Comparison of ENCODE assay signal across 19 cellular contexts in genomic region chr17:62067165-62068145, GRCh38. TPM values are rescaled to one million over a fixed set of nuclear protein-coding genes. Genes with fewer than 3 reads are reported as not detected.
DNase-seq lines count a peak whose midpoint lies in the region; ATAC-seq, FAIRE-seq and TF ChIP-seq lines count a peak whose summit lies in the region.
"Had no signal": no experiment of that assay in that cellular context is flagged by ENCODE, and none has a peak within 500 bp of the region (broad histone marks: within the 10 kb centered on the region; RNA-seq: fewer than 3 reads in every experiment).

No MANE protein-coding gene starts in this region.

- TF ChIP-seq EP300 in K562 (IDR thresholded peaks at IDR 0.05; ENCODE audit: low read length), result no peak

- POLR2A ChIA-PET in K562 (lab: Yijun Ruan, JAX), result no interaction called here

- peaks cover 2% of the 10 kb centered on the region for H3K27me3 Mint-ChIP-seq in GM23338 (ENCODE audit: insufficient read depth, low read depth, poor library complexity)
- no peaks in the 10 kb centered on the region for H3K27me3 Mint-ChIP-seq in progenitor cell of endocrine pancreas

- no peak overlapping the region for H3K4me2 ChIP-seq in GM23338
- H3K4me2 ChIP-seq in K562 (ENCODE audit: insufficient read depth, low read length), result no peak overlapping the region
- H3K4me2 ChIP-seq: SK-N-SH had no signal

- BruUV-seq in K562 (replicated peaks; lab: Mats Ljungman, UMichigan), result no TSS peak

- H3K27ac Mint-ChIP-seq in GM23338 (no peak overlapping the region), progenitor cell of endocrine pancreas (peak overlapping the region; percentile 54)

- DNase-seq in GM23338 (ENCODE audit: low spot score) (peak; percentile 66), K562 (ENCODE audit: extremely low read depth in 1 of 4, low spot score in 3 of 4) (no peak), kidney tubule cell (ENCODE audit: low spot score) (peak; percentile 22), progenitor cell of endocrine pancreas (ENCODE audit: low spot score, unreplicated experiment) (no peak), GF-D8 (lab: John Stamatoyannopoulos, UW) (no peak), NCI-H187 (lab: John Stamatoyannopoulos, UW) (no peak)
- DNase-seq: DMS153, HCEC 1CT, NCI-H1048, NCI-H187 treated with DMSO at 0.1 percent for 48 hours, NCI-H446, NCI-H748 treated with DMSO at 0.1 percent for 48 hours, SK-N-SH had no signal

- H3K36me3 ChIP-seq in GM23338 (ENCODE audit: insufficient read depth), result no peaks in the 10 kb centered on the region
- H3K36me3 ChIP-seq in K562 (ENCODE audit: control insufficient read depth, insufficient read depth, low read length), result peaks cover 17% of the 10 kb centered on the region

- peak overlapping the region; percentile 83; the same call in 1 of the 2 replicates for H2AFZ ChIP-seq in GM23338
- peak overlapping the region; percentile 95; the same call in 1 of the 2 replicates for H2AFZ ChIP-seq in K562 (ENCODE audit: low read depth, low read length)

- peak; percentile 28 to 43; a peak in 3 of 4 replicates for TF ChIP-seq CTCF in GM23338 (conservative IDR thresholded peaks at IDR 0.05; ENCODE audit: low read depth in 2 of 2)
- TF ChIP-seq CTCF in K562 (IDR thresholded peaks at IDR 0.05 in 2 of 3, conservative IDR thresholded peaks at IDR 0.05 in 1 of 3; ENCODE audit: insufficient read depth in 2 of 3, low read depth in 1 of 3, low read length in 3 of 3), result no peak
- TF ChIP-seq CTCF in progenitor cell of endocrine pancreas (IDR thresholded peaks at IDR 0.05; ENCODE audit: unreplicated experiment), result no peak

- H3K4me3 ChIP-seq in GM23338, result no peak overlapping the region
- H3K4me3 ChIP-seq in K562, result no peak overlapping the region
- H3K4me3 ChIP-seq: BLaER1 treated with 17β-estradiol and CSF1 and Interleukin-3, amounts not matched to agents 10 nM and 100 nM; GM12878 had no signal

- CTCF ChIA-PET in K562 (lab: Yijun Ruan, JAX; ENCODE audit: low intra/inter-chr PET ratio), result no interaction called here

- H3K27me3 ChIP-seq in GM23338 (ENCODE audit: insufficient read depth), result no peaks in the 10 kb centered on the region
- no peaks in the 10 kb centered on the region for H3K27me3 ChIP-seq in K562 (ENCODE audit: control insufficient read depth in 2 of 2, insufficient read depth in 2 of 2, low read length in 2 of 2)
- H3K27me3 ChIP-seq: BLaER1 treated with 17β-estradiol and CSF1 and Interleukin-3, amounts not matched to agents 10 nM and 100 nM had no signal

- no peaks in the 10 kb centered on the region for H3K9me3 ChIP-seq in K562 (replicated peaks; ENCODE audit: control insufficient read depth, insufficient read depth, low read depth, low read length)
- H3K9me3 ChIP-seq: BLaER1 treated with 17β-estradiol and CSF1 and Interleukin-3, amounts not matched to agents 10 nM and 100 nM; SK-N-SH had no signal

- TF ChIP-seq RAD21 in K562 (CRISPR knock-in tag; conservative IDR thresholded peaks at IDR 0.05 in 1 of 2, IDR thresholded peaks at IDR 0.05 in 1 of 2), result no peak

- ATAC-seq in GM23338 (no peak), K562 (no peak), HG02885 (IDR thresholded peaks at IDR 0.05; ENCODE audit: poor library complexity, unreplicated experiment) (no peak)
- ATAC-seq: GM12878, Panc1, Right ventricle myocardium inferior had no signal

- H3K4me1 Mint-ChIP-seq in GM23338 (peaks cover 23% of the 10 kb centered on the region), progenitor cell of endocrine pancreas (ENCODE audit: low read depth) (peaks cover 30% of the 10 kb centered on the region)

- WGBS in K562 (ENCODE audit: insufficient coverage, low coverage, missing lambda C conversion rate), result 68% methylated on average over 6 of the region's 7 CpGs

- no peak overlapping the region for H3K4me3 Mint-ChIP-seq in GM23338
- no peak overlapping the region for H3K4me3 Mint-ChIP-seq in progenitor cell of endocrine pancreas (ENCODE audit: low read depth)

- H3K9me1 ChIP-seq in K562 (ENCODE audit: control insufficient read depth, insufficient read depth, low read length), result no peaks in the 10 kb centered on the region

- H3K9me3 Mint-ChIP-seq in GM23338, result peaks cover 3% of the 10 kb centered on the region; the same call in 2 of the 3 replicates
- no peaks in the 10 kb centered on the region for H3K9me3 Mint-ChIP-seq in progenitor cell of endocrine pancreas (ENCODE audit: low read depth)

- intact Hi-C loops in K562 (cut with micrococcal nuclease), result loop anchor here (5.0 kb wide), 1 partner anchor 40 kb away; no protein-coding TSS in a partner anchor

- no peak overlapping the region for H3K27ac ChIP-seq in GM23338 (ENCODE audit: low read depth)
- no peak overlapping the region for H3K27ac ChIP-seq in K562 (ENCODE audit: extremely low read depth, low read depth, low read length)
- H3K27ac ChIP-seq: BLaER1 treated with 17β-estradiol and CSF1 and Interleukin-3, amounts not matched to agents 10 nM and 100 nM had no signal

- peaks cover 26% of the 10 kb centered on the region for H3K79me2 ChIP-seq in GM23338 (replicated peaks; ENCODE audit: insufficient read depth)
- H3K79me2 ChIP-seq in K562 (ENCODE audit: control insufficient read depth, insufficient read depth, low read length), result peaks cover 33% of the 10 kb centered on the region

- FAIRE-seq in K562 (lab: Jason Lieb, UNC), result no peak
- FAIRE-seq: GM12878, HTR-8/SVneo had no signal

- H4K20me1 ChIP-seq in GM23338 (replicated peaks; ENCODE audit: insufficient read depth), result peaks cover 17% of the 10 kb centered on the region
- peaks cover 24% of the 10 kb centered on the region for H4K20me1 ChIP-seq in K562 (replicated peaks; ENCODE audit: control insufficient read depth, insufficient read depth, low read length)

- in situ Hi-C loops in K562 (cut with MboI), result no loop called here

- no peak for TF ChIP-seq POLR2A in K562 (conservative IDR thresholded peaks at IDR 0.05)

- H3K9me2 ChIP-seq in GM23338 (ENCODE audit: insufficient read depth), result no peaks in the 10 kb centered on the region
- H3K9me2 ChIP-seq: SK-N-SH had no signal

- no peak overlapping the region for H3K9ac ChIP-seq in K562 (ENCODE audit: insufficient read depth in 1 of 2, low read depth in 2 of 2, low read length in 2 of 2)
- H3K9ac ChIP-seq: BLaER1 treated with 17β-estradiol and CSF1 and Interleukin-3, amounts not matched to agents 10 nM and 100 nM; SK-N-SH had no signal

- H3K4me1 ChIP-seq in GM23338 (ENCODE audit: insufficient read depth), result peaks cover 24% of the 10 kb centered on the region
- H3K4me1 ChIP-seq in K562 (replicated peaks in 1 of 2; ENCODE audit: control insufficient read depth in 2 of 2, insufficient read depth in 2 of 2, low read length in 2 of 2), result peaks cover 4 to 10% of the 10 kb centered on the region in 2 experiments; a peak in 3 of 5 replicates

- H3K36me3 Mint-ChIP-seq in GM23338 (ENCODE audit: low read depth), result peaks cover 11% of the 10 kb centered on the region
- peaks cover 2% of the 10 kb centered on the region for H3K36me3 Mint-ChIP-seq in progenitor cell of endocrine pancreas (ENCODE audit: insufficient read depth)

- no peaks in the 10 kb centered on the region for H3F3A ChIP-seq in GM23338 (replicated peaks; ENCODE audit: low read depth)

TF ChIP-seq in GM23338, 12 proteins besides CTCF, POLR2A, EP300 and RAD21:
- no peak for TF ChIP-seq JUNB (IDR thresholded peaks at IDR 0.05; ENCODE audit: unreplicated experiment)

TF ChIP-seq in K562, 482 proteins besides CTCF, POLR2A, EP300 and RAD21 (continues in another document):
- TF ChIP-seq HNRNPL (IDR thresholded peaks at IDR 0.05; ENCODE audit: low read depth, low read length), result no peak
- TF ChIP-seq ZBTB49 (CRISPR knock-in tag; IDR thresholded peaks at IDR 0.05; ENCODE audit: borderline replicate concordance), result no peak
- no peak for TF ChIP-seq NEUROD1 (IDR thresholded peaks at IDR 0.05; ENCODE audit: borderline replicate concordance, low read depth, low read length, partially characterized antibody)
- TF ChIP-seq ZNF133 (CRISPR knock-in tag; IDR thresholded peaks at IDR 0.05), result no peak
- TF ChIP-seq TCFL5 (CRISPR knock-in tag; conservative IDR thresholded peaks at IDR 0.05), result no peak
- TF ChIP-seq NFE2L1 (tag; IDR thresholded peaks at IDR 0.05; ENCODE audit: borderline replicate concordance, low read depth), result no peak

RNA-seq across cellular contexts. Expression of gene MED13, which starts 2.4 kb away (rescaled TPM):
- total RNA-seq in GM23338 (2014; rRNA removed; shearing (Covaris generic)), result 45.8 and 47.1 TPM in 2 replicates
- 11.8 and 13.0 TPM in 2 replicates for polyA plus RNA-seq in GM23338 (2016; fragmentation: Nextera tagmentation; extraction: Ambion mirVana)
- total RNA-seq in K562 (2011; cell fraction: chromatin; rRNA removed; ENCODE audit: low replicate concordance), result 264 and 586 TPM in 2 replicates
- 98.4 and 126 TPM in 2 replicates for total RNA-seq in K562 (2011; cell fraction: nucleolus; rRNA removed)
- total RNA-seq in K562 (2011; cell fraction: nucleoplasm; rRNA removed), result 186 and 199 TPM in 2 replicates
- total RNA-seq in K562 (2014; rRNA removed), result 25.1 and 26.9 TPM in 2 replicates
- 48.4 and 55.0 TPM in 2 replicates for total RNA-seq in K562 (2014; rRNA removed; fragmentation: Illumina TruSeq; extraction: Trizol)
- total RNA-seq in K562 (2015; rRNA removed; fragmentation: Illumina TruSeq; extraction: Trizol), result 42.5 and 45.4 TPM in 2 replicates
- total RNA-seq in K562 (2021), result 42.6 and 46.3 TPM in 2 replicates
- 36.5 and 36.7 TPM in 2 replicates for polyA plus RNA-seq in K562 (2011; rRNA removed)
- 9.9 and 16.5 TPM in 2 replicates for polyA plus RNA-seq in K562 (2011; cell fraction: cytosol; rRNA removed)
- 45.0 and 51.7 TPM in 2 replicates for polyA plus RNA-seq in K562 (2011; cell fraction: nucleus; rRNA removed)
- 10.9 and 13.8 TPM in 2 replicates for polyA plus RNA-seq in K562 (2012)
- 26.5 and 28.2 TPM in 2 replicates for polyA plus RNA-seq in K562 (2014; fragmentation: Illumina TruSeq; extraction: Trizol)
- polyA plus RNA-seq in K562 (2014; fragmentation: Nextera tagmentation; extraction: Ambion mirVana), result 1 to 10 TPM; 5.4 to 6.1 TPM
- polyA plus RNA-seq in K562 (2014; rRNA removed), result 11.0 and 13.5 TPM in 2 replicates
- polyA minus RNA-seq in K562 (2011; rRNA and poly(A)+ RNA removed), result 235 and 248 TPM in 2 replicates
- polyA minus RNA-seq in K562 (2011; cell fraction: cytosol; rRNA and poly(A)+ RNA removed), result 64.0 and 69.1 TPM in 2 replicates
- polyA minus RNA-seq in K562 (2011; cell fraction: nucleus; rRNA and poly(A)+ RNA removed), result 46.3 and 105 TPM in 2 replicates
- 68.8 and 83.7 TPM in 2 replicates for total RNA-seq in progenitor cell of endocrine pancreas

Comparison
In these comparisons a context has a peak if more than half of its experiments do, and no peak if none do; other contexts are left out.
1. DNase-seq: peak in GM23338 (single experiment) and kidney tubule cell (single experiment); none in K562 (0 of 4), progenitor cell of endocrine pancreas (single experiment), GF-D8 (single experiment) and NCI-H187 (0 of 2).
2. CTCF ChIP-seq: peak in GM23338 (2 of 2); none in K562 (0 of 3) and progenitor cell of endocrine pancreas (single experiment).